In genomic region chr15:41517895-41518449, GRCh38 we compare ENCODE assay signal across 1 cellular context.
TF ChIP-seq lines count a peak whose summit lies in the region.

No MANE protein-coding gene starts in this region.

TF ChIP-seq in HepG2, 621 proteins besides CTCF, POLR2A, EP300 and RAD21 (continued from another document):
- no peak for TF ChIP-seq PRDM10 (CRISPR knock-in tag; IDR thresholded peaks at IDR 0.05; ENCODE audit: low read depth)
- TF ChIP-seq HNF4A (CRISPR knock-in tag; IDR thresholded peaks at IDR 0.05), result peak; percentile 75
- no peak for TF ChIP-seq ZNF530 (CRISPR knock-in tag; IDR thresholded peaks at IDR 0.05; ENCODE audit: low read depth)
- TF ChIP-seq ZNF558 (CRISPR knock-in tag; IDR thresholded peaks at IDR 0.05; ENCODE audit: borderline replicate concordance), result no peak
- TF ChIP-seq TEAD3 (CRISPR knock-in tag; optimal IDR thresholded peaks at IDR 0.05; ENCODE audit: borderline replicate concordance), result peak; percentile 82
- no peak for TF ChIP-seq ETS1 (CRISPR knock-in tag; IDR thresholded peaks at IDR 0.05)
- 0 out of 2 replicates have a peak, but pooled peaks have one; percentile 30 for TF ChIP-seq ZBTB42 (CRISPR knock-in tag; IDR thresholded peaks at IDR 0.05)
- no peak for TF ChIP-seq MTA1 (CRISPR knock-in tag; IDR thresholded peaks at IDR 0.05; ENCODE audit: borderline replicate concordance)
- 0 out of 2 replicates have a peak, but pooled peaks have one; percentile 34 for TF ChIP-seq ZMAT3 (CRISPR knock-in tag; conservative IDR thresholded peaks at IDR 0.05)
- no peak for TF ChIP-seq DMAP1 (CRISPR knock-in tag; IDR thresholded peaks at IDR 0.05)
